8 cellular contexts compared by ENCODE assay signal in the genomic region with DNA sequence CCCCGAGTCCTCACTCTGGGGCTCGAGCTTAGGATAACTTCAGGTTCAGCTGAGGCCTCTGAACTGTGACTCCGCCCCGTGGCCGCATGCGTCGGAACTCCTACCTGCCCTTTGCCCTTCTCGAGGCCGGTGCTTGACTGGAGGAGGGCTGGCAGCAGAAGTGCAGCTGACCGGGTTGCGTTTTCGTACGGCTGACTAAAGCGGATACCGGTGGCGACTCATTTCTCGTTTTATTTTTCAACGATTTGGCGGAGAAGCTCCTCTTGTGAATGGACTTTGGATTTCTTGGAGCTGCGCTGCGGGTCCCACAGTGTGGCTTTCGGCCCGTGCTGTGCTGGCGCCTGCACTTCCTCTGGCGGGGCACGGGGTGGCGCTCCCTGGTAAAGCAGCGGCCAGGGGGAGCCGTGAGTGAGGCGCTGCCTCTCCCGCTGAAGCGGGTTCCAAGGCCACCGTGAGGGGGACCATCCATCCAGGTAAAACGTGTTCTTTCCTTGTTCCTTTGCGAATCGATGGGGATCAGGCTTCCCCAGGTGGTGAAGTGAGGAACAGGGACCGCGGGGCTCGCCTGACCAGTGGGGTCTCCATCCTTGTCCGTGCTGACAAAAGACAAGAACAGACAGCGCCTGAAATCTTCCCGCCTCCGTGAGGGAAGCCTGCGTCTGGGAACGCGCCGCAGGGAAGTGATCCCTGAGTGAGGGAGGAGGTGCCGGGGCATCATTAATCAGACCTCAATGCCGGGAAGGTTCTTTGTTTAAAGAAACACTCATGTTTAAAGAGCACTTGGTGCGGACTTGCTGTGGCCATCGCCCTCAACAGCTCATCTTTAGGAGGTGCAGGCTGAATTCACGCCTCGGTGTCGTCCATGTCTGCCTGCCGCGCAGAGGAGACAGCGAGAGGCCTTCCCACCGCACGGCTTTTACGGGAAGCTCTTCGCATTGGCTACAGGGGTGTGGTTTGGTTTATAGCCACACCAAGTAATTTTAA. TPM values are rescaled to one million over a fixed set of nuclear protein-coding genes. Genes with fewer than 3 reads are reported as not detected.
DNase-seq lines count a peak whose midpoint lies in the region; ATAC-seq and TF ChIP-seq lines count a peak whose summit lies in the region.

No MANE protein-coding gene starts in this region.

- H3K9ac ChIP-seq in liver (ENCODE audit: low read depth in 1 of 2, low read length in 2 of 2) = peak overlapping the region; percentile 58 to 75

- no peaks in the 10 kb centered on the region for H3K36me3 ChIP-seq in liver (ENCODE audit: control insufficient read depth in 4 of 4, insufficient read depth in 3 of 4, low read depth in 1 of 4, low read length in 3 of 4)

- DNase-seq in AG20443 (ENCODE audit: low spot score) (peak; percentile 96), NCI-H510A (lab: John Stamatoyannopoulos, UW) (peak; percentile 66), dedifferentiated amniotic fluid mesenchymal stem cell (ENCODE audit: extremely low spot score) (peak; percentile 60)
- DNase-seq in activated CD4-positive, alpha-beta T cell treated with anti-CD3 and anti-CD28 coated beads, Interleukin-2, amount 10 ng/mL, durations not matched to agents 24 days and 14 days = peak; percentile 91
- DNase-seq in stimulated activated CD4-positive, alpha-beta T cell treated with anti-CD3 and anti-CD28 coated beads, Interleukin-4, amount 100 ng/mL, for 1 hour = peak; percentile 76

- under 1% methylated on average over 61 of the region's 61 CpGs for WGBS in liver

- H3K27me3 ChIP-seq in liver (ENCODE audit: control insufficient read depth in 4 of 4, insufficient read depth in 4 of 4, low read length in 3 of 4) = no peaks in the 10 kb centered on the region

- no peaks in the 10 kb centered on the region for H3K36me3 Mint-ChIP-seq in activated CD4-positive, alpha-beta T cell treated with anti-CD3 and anti-CD28 coated beads, Interleukin-2, amount 10 ng/mL, durations not matched to agents 24 days and 14 days (ENCODE audit: low read depth)

- peak overlapping the region; percentile 53 to 73 (median 60) for H3K4me3 ChIP-seq in liver (ENCODE audit: low read depth in 1 of 3, low read length in 3 of 3)

- peaks cover 15% of the 10 kb centered on the region for H3K4me1 Mint-ChIP-seq in activated CD4-positive, alpha-beta T cell treated with anti-CD3 and anti-CD28 coated beads, Interleukin-2, amount 10 ng/mL, durations not matched to agents 24 days and 14 days

- TF ChIP-seq CTCF in liver (IDR thresholded peaks at IDR 0.05; ENCODE audit: low read depth, low read length, missing input control) = peak; percentile 95

- peak overlapping the region; percentile 83 to 86 for H3K27ac ChIP-seq in liver (ENCODE audit: low read depth in 1 of 2, low read length in 2 of 2)

- H3K9me3 ChIP-seq in liver (ENCODE audit: control insufficient read depth in 4 of 4, low read length in 3 of 4) = no peaks in the 10 kb centered on the region

- ATAC-seq in GM19043 (IDR thresholded peaks at IDR 0.05; ENCODE audit: low read depth, unreplicated experiment) (peak; percentile 94), HG03378 (IDR thresholded peaks at IDR 0.05; ENCODE audit: unreplicated experiment) (peak; percentile 79)

- H3K4me1 ChIP-seq in liver (ENCODE audit: control insufficient read depth in 4 of 4, insufficient read depth in 4 of 4, low read length in 3 of 4) = peaks cover 4 to 30% (median 23%) of the 10 kb centered on the region in 4 donors

- H3K9me3 Mint-ChIP-seq in activated CD4-positive, alpha-beta T cell treated with anti-CD3 and anti-CD28 coated beads, Interleukin-2, amount 10 ng/mL, durations not matched to agents 24 days and 14 days = no peaks in the 10 kb centered on the region

- intact Hi-C loops in activated CD4-positive, alpha-beta T cell treated with anti-CD3 and anti-CD28 coated beads, Interleukin-2, amount 10 ng/mL, durations not matched to agents 24 days and 14 days (cut with micrococcal nuclease) = loop anchor here (1.0 to 2.0 kb wide), 3 partner anchors 502 to 740 kb away; no protein-coding TSS in a partner anchor

- H3K4me3 Mint-ChIP-seq in activated CD4-positive, alpha-beta T cell treated with anti-CD3 and anti-CD28 coated beads, Interleukin-2, amount 10 ng/mL, durations not matched to agents 24 days and 14 days = peak overlapping the region; percentile 88

- TF ChIP-seq RAD21 in liver (IDR thresholded peaks at IDR 0.05) = peak; percentile 90 to 94

- peaks cover 35% of the 10 kb centered on the region for H3K27me3 Mint-ChIP-seq in activated CD4-positive, alpha-beta T cell treated with anti-CD3 and anti-CD28 coated beads, Interleukin-2, amount 10 ng/mL, durations not matched to agents 24 days and 14 days

- peak overlapping the region; percentile 53 for H3K27ac Mint-ChIP-seq in activated CD4-positive, alpha-beta T cell treated with anti-CD3 and anti-CD28 coated beads, Interleukin-2, amount 10 ng/mL, durations not matched to agents 24 days and 14 days

TF ChIP-seq in liver, 16 proteins besides CTCF, POLR2A, EP300 and RAD21:
- TF ChIP-seq JUND (IDR thresholded peaks at IDR 0.05) (no peak), FOXA2 (IDR thresholded peaks at IDR 0.05) (no peak), HNF4G (IDR thresholded peaks at IDR 0.05) (peak; percentile 84), HNF4A (conservative IDR thresholded peaks at IDR 0.05) (peak; percentile 90 to 93), NR2F2 (IDR thresholded peaks at IDR 0.05) (peak; percentile 91), GABPA (IDR thresholded peaks at IDR 0.05 in 1 of 2, conservative IDR thresholded peaks at IDR 0.05 in 1 of 2) (peak in 1 of 2 donors; percentile 67), YY1 (IDR thresholded peaks at IDR 0.05) (peak; percentile 80), FOXA1 (IDR thresholded peaks at IDR 0.05) (no peak), RXRA (IDR thresholded peaks at IDR 0.05) (peak; percentile 99), TAF1 (conservative IDR thresholded peaks at IDR 0.05) (no peak), EGR1 (IDR thresholded peaks at IDR 0.05; ENCODE audit: low read depth in 2 of 2) (no peak), SP1 (IDR thresholded peaks at IDR 0.05) (peak; percentile 94)
- TF ChIP-seq, protein P1, sequence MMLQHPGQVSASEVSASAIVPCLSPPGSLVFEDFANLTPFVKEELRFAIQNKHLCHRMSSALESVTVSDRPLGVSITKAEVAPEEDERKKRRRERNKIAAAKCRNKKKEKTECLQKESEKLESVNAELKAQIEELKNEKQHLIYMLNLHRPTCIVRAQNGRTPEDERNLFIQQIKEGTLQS (IDR thresholded peaks at IDR 0.05) = no peak
- TF ChIP-seq, protein P2, sequence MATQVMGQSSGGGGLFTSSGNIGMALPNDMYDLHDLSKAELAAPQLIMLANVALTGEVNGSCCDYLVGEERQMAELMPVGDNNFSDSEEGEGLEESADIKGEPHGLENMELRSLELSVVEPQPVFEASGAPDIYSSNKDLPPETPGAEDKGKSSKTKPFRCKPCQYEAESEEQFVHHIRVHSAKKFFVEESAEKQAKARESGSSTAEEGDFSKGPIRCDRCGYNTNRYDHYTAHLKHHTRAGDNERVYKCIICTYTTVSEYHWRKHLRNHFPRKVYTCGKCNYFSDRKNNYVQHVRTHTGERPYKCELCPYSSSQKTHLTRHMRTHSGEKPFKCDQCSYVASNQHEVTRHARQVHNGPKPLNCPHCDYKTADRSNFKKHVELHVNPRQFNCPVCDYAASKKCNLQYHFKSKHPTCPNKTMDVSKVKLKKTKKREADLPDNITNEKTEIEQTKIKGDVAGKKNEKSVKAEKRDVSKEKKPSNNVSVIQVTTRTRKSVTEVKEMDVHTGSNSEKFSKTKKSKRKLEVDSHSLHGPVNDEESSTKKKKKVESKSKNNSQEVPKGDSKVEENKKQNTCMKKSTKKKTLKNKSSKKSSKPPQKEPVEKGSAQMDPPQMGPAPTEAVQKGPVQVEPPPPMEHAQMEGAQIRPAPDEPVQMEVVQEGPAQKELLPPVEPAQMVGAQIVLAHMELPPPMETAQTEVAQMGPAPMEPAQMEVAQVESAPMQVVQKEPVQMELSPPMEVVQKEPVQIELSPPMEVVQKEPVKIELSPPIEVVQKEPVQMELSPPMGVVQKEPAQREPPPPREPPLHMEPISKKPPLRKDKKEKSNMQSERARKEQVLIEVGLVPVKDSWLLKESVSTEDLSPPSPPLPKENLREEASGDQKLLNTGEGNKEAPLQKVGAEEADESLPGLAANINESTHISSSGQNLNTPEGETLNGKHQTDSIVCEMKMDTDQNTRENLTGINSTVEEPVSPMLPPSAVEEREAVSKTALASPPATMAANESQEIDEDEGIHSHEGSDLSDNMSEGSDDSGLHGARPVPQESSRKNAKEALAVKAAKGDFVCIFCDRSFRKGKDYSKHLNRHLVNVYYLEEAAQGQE (IDR thresholded peaks at IDR 0.05) = peak; percentile 61
- TF ChIP-seq, protein P3, sequence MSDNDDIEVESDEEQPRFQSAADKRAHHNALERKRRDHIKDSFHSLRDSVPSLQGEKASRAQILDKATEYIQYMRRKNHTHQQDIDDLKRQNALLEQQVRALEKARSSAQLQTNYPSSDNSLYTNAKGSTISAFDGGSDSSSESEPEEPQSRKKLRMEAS (IDR thresholded peaks at IDR 0.05) = peak; percentile 88
- TF ChIP-seq, protein P4, sequence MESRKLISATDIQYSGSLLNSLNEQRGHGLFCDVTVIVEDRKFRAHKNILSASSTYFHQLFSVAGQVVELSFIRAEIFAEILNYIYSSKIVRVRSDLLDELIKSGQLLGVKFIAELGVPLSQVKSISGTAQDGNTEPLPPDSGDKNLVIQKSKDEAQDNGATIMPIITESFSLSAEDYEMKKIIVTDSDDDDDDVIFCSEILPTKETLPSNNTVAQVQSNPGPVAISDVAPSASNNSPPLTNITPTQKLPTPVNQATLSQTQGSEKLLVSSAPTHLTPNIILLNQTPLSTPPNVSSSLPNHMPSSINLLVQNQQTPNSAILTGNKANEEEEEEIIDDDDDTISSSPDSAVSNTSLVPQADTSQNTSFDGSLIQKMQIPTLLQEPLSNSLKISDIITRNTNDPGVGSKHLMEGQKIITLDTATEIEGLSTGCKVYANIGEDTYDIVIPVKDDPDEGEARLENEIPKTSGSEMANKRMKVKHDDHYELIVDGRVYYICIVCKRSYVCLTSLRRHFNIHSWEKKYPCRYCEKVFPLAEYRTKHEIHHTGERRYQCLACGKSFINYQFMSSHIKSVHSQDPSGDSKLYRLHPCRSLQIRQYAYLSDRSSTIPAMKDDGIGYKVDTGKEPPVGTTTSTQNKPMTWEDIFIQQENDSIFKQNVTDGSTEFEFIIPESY (IDR thresholded peaks at IDR 0.05) = no peak

RNA-seq across cellular contexts. Expression of a gene that starts 38.8 kb away (rescaled TPM):
- total RNA-seq in activated CD4-positive, alpha-beta T cell treated with anti-CD3 and anti-CD28 coated beads, Interleukin-2, amount 10 ng/mL, durations not matched to agents 24 days and 14 days = 26.2 and 27.9 TPM in 2 replicates
- total RNA-seq in liver = 10 to 100 TPM; 11.9 to 20.7 TPM
- 10 to 100 TPM; 10.1 to 16.1 TPM for polyA plus RNA-seq in liver

RNA-seq across cellular contexts. Expression of a gene that starts 38.9 kb away (rescaled TPM):
- total RNA-seq in activated CD4-positive, alpha-beta T cell treated with anti-CD3 and anti-CD28 coated beads, Interleukin-2, amount 10 ng/mL, durations not matched to agents 24 days and 14 days = 2.1 TPM in 2 replicates
- 1 to 10 TPM in 1 of 2 donors, under 1 TPM in 1; 0.89 to 1.5 TPM for total RNA-seq in liver
- 1 to 10 TPM in 1 of 2 donors, under 1 TPM in 1; 0.37 to 2.3 TPM for polyA plus RNA-seq in liver

Comparison
In these comparisons a context has a peak if more than half of its experiments do, and no peak if none do; other contexts are left out.
1. Peak in every context shown above with its lines: DNase-seq, ATAC-seq, H3K4me3 ChIP-seq and H3K27ac ChIP-seq.